ENCODE assay signal across 8 cellular contexts in genomic region chr7:102616507-102617125, GRCh38. TPM values are rescaled to one million over a fixed set of nuclear protein-coding genes. Genes with fewer than 3 reads are reported as not detected.
DNase-seq lines count a peak whose midpoint lies in the region; ATAC-seq and TF ChIP-seq lines count a peak whose summit lies in the region.
"Not testable (repeated sequence)": the region's sequence is repeated elsewhere in the genome, so short reads cannot be mapped to it uniquely, and the experiment has no call there.

TSS of gene RASA4 (minus strand) at chr7:102616756. CDS start at chr7:102616689, 67 bp downstream.

- not testable (repeated sequence) for H3K4me1 ChIP-seq in CD4-positive, CD25-positive, alpha-beta regulatory T cell (ENCODE audit: control insufficient read depth, insufficient read depth, low read length, poor library complexity, severe bottlenecking); Peyer's patch

- peak; percentile 97 to 98 for ATAC-seq in CD4-positive, CD25-positive, alpha-beta regulatory T cell (ENCODE audit: low read depth in 2 of 2)
- peak; percentile 68 for ATAC-seq in GM19452 (IDR thresholded peaks at IDR 0.05; ENCODE audit: unreplicated experiment)
- ATAC-seq in HG03064 (IDR thresholded peaks at IDR 0.05; ENCODE audit: low read depth, unreplicated experiment): peak; percentile 53
- peak; percentile 95 for ATAC-seq in esophagus mucosa

- H3K9me3 Mint-ChIP-seq in CD4-positive, CD25-positive, alpha-beta regulatory T cell; activated T-helper 2 cell treated with anti-CD3 and anti-CD28 coated beads, Interferon-gamma antibody, Interleukin-2, Interleukin-4, amounts not matched to agents 10 μg/mL and 5 μg/mL and 100 μg/mL, durations not matched to agents 14 hours and 24 hours and 36 hours: not testable (repeated sequence)

- not testable (repeated sequence) for H3K36me3 ChIP-seq in CD4-positive, CD25-positive, alpha-beta regulatory T cell (ENCODE audit: control insufficient read depth, insufficient read depth, low read length); Peyer's patch

- TF ChIP-seq POLR2A in Peyer's patch (IDR thresholded peaks at IDR 0.05): not testable (repeated sequence)

- not testable (repeated sequence) for TF ChIP-seq CTCF in Peyer's patch (IDR thresholded peaks at IDR 0.05)

- H3K36me3 Mint-ChIP-seq in CD4-positive, CD25-positive, alpha-beta regulatory T cell; activated T-helper 2 cell treated with anti-CD3 and anti-CD28 coated beads, Interferon-gamma antibody, Interleukin-2, Interleukin-4, amounts not matched to agents 10 μg/mL and 5 μg/mL and 100 μg/mL, durations not matched to agents 14 hours and 24 hours and 36 hours (ENCODE audit: low read depth): not testable (repeated sequence)

- intact Hi-C loops in activated T-helper 2 cell treated with anti-CD3 and anti-CD28 coated beads, Interferon-gamma antibody, Interleukin-2, Interleukin-4, amounts not matched to agents 10 μg/mL and 5 μg/mL and 100 μg/mL, durations not matched to agents 14 hours and 24 hours and 36 hours (cut with micrococcal nuclease): not testable (repeated sequence)

- H3K27me3 ChIP-seq in CD4-positive, CD25-positive, alpha-beta regulatory T cell (ENCODE audit: control insufficient read depth, insufficient read depth, low read length); Peyer's patch: not testable (repeated sequence)

- not testable (repeated sequence) for H3K27me3 Mint-ChIP-seq in CD4-positive, CD25-positive, alpha-beta regulatory T cell; activated T-helper 2 cell treated with anti-CD3 and anti-CD28 coated beads, Interferon-gamma antibody, Interleukin-2, Interleukin-4, amounts not matched to agents 10 μg/mL and 5 μg/mL and 100 μg/mL, durations not matched to agents 14 hours and 24 hours and 36 hours (ENCODE audit: low read depth)

- not testable (repeated sequence) for H3K27ac Mint-ChIP-seq in CD4-positive, CD25-positive, alpha-beta regulatory T cell; activated T-helper 2 cell treated with anti-CD3 and anti-CD28 coated beads, Interferon-gamma antibody, Interleukin-2, Interleukin-4, amounts not matched to agents 10 μg/mL and 5 μg/mL and 100 μg/mL, durations not matched to agents 14 hours and 24 hours and 36 hours

- H3K4me3 Mint-ChIP-seq in CD4-positive, CD25-positive, alpha-beta regulatory T cell: peak within 1 kb of the TSS in 1 of 4 donors; percentile 62
- not testable (repeated sequence) for H3K4me3 Mint-ChIP-seq in activated T-helper 2 cell treated with anti-CD3 and anti-CD28 coated beads, Interferon-gamma antibody, Interleukin-2, Interleukin-4, amounts not matched to agents 10 μg/mL and 5 μg/mL and 100 μg/mL, durations not matched to agents 14 hours and 24 hours and 36 hours (ENCODE audit: low read depth)

- H3K4me1 Mint-ChIP-seq in CD4-positive, CD25-positive, alpha-beta regulatory T cell; activated T-helper 2 cell treated with anti-CD3 and anti-CD28 coated beads, Interferon-gamma antibody, Interleukin-2, Interleukin-4, amounts not matched to agents 10 μg/mL and 5 μg/mL and 100 μg/mL, durations not matched to agents 14 hours and 24 hours and 36 hours (ENCODE audit: low read depth): not testable (repeated sequence)

- DNase-seq in CD4-positive, CD25-positive, alpha-beta regulatory T cell: peak; percentile 18 to 40 (median 30)
- DNase-seq in Peyer's patch (peak; percentile 24 to 68 (median 63)), mesenteric fat pad (ENCODE audit: low spot score) (peak; percentile 86)
- peak; percentile 42 for DNase-seq in activated T-helper 2 cell treated with anti-CD3 and anti-CD28 coated beads, Interferon-gamma antibody, Interleukin-2, Interleukin-4, amounts not matched to agents 10 μg/mL and 5 μg/mL and 100 μg/mL, durations not matched to agents 14 hours and 24 hours and 36 hours (ENCODE audit: low spot score)
- DNase-seq in stimulated activated CD8-positive, alpha-beta memory T cell treated with anti-CD3 and anti-CD28 coated beads, Interleukin-15, amount 100 ng/mL, for 1 hour (ENCODE audit: low read depth): peak; percentile 11

- H3K4me3 ChIP-seq in CD4-positive, CD25-positive, alpha-beta regulatory T cell (ENCODE audit: low read depth, low read length): not testable (repeated sequence)
- H3K4me3 ChIP-seq in Peyer's patch: peak within 1 kb of the TSS; percentile 33 to 61 (median 58)

- not testable (repeated sequence) for H3K27ac ChIP-seq in CD4-positive, CD25-positive, alpha-beta regulatory T cell (ENCODE audit: insufficient read depth, low read length, poor library complexity, severe bottlenecking)
- peak within 1 kb of the TSS in 1 of 4 donors; percentile 74 for H3K27ac ChIP-seq in Peyer's patch

- not testable (repeated sequence) for H3K9me3 ChIP-seq in CD4-positive, CD25-positive, alpha-beta regulatory T cell (ENCODE audit: control insufficient read depth in 2 of 2, low read length in 2 of 2); Peyer's patch

RNA-seq across cellular contexts. Expression of gene RASA4, which starts in this region (rescaled TPM):
- 67.5 TPM for total RNA-seq in CD4-positive, CD25-positive, alpha-beta regulatory T cell
- polyA plus RNA-seq in CD4-positive, CD25-positive, alpha-beta regulatory T cell: 10 to 100 TPM; 17.7 to 24.2 (median 19.3) TPM
- 100 to 1,000 TPM in 2 of 4 donors, 10 to 100 TPM in 2; 43.8 to 187 (median 123) TPM for total RNA-seq in Peyer's patch
- 45.5 and 46.6 TPM in 2 replicates for total RNA-seq in activated T-helper 2 cell treated with anti-CD3 and anti-CD28 coated beads, Interferon-gamma antibody, Interleukin-2, Interleukin-4, amounts not matched to agents 10 μg/mL and 5 μg/mL and 100 μg/mL, durations not matched to agents 14 hours and 24 hours and 36 hours
- total RNA-seq in esophagus mucosa: 13.2 TPM
- 52.4 TPM for total RNA-seq in mesenteric fat pad

Comparison
In these comparisons a context has a peak if more than half of its experiments do, and no peak if none do; other contexts are left out.
1. DNase-seq: peak in every context shown above with its lines; median percentile 86 in mesenteric fat pad; 63 in Peyer's patch; 42 in activated T-helper 2 cell treated with anti-CD3 and anti-CD28 coated beads, Interferon-gamma antibody, Interleukin-2, Interleukin-4, amounts not matched to agents 10 μg/mL and 5 μg/mL and 100 μg/mL, durations not matched to agents 14 hours and 24 hours and 36 hours; 30 in CD4-positive, CD25-positive, alpha-beta regulatory T cell; 11 in stimulated activated CD8-positive, alpha-beta memory T cell treated with anti-CD3 and anti-CD28 coated beads, Interleukin-15, amount 100 ng/mL, for 1 hour.